In the genomic region with DNA sequence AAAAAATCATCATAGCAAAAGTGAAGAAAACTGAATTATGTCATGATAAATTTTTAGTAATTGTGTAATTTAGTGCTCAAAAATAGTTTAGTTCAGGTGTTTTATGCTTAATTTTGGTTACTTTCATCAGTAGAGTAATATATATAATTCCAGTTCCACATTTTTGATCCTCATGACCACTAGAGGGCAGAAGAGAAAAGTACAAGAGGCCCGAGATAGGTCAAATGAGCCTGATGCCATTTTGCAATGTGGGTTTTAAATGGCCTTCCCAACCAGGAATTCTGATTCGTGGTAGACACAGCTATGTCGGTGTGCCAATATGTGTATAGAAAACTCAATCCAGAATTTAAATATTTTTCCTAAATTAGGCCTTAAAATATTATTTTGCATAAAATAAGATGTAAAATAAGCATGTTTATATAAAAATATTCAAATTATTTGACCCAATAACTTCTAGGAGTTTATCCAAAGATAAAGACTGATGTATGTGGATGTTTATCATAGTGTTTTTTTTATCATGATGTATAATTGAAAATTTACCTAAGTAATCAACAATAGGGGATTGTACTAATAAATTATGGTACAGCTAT, we compare ENCODE assay signal across 8 cellular contexts.
A peak's percentile ranks its signal among the peaks of the same experiment; 100 is the strongest.
DNase-seq lines count a peak whose midpoint lies in the region; ATAC-seq and TF ChIP-seq lines count a peak whose summit lies in the region.

No MANE protein-coding gene starts in this region.

- no peak overlapping the region for H2BK5ac ChIP-seq in mesendoderm (ENCODE audit: low read length)

- H3K4me1 ChIP-seq in mesendoderm (ENCODE audit: control insufficient read depth, low read depth, low read length) = no peaks in the 10 kb centered on the region

- peak; percentile 68 for ATAC-seq in effector memory CD8-positive, alpha-beta T cell (replicated peaks)
- no peak for ATAC-seq in HG03469 (IDR thresholded peaks at IDR 0.05; ENCODE audit: unreplicated experiment)

- TF ChIP-seq CTCF in LNCAP (IDR thresholded peaks at IDR 0.05) = peak; percentile 74

- H3K27me3 Mint-ChIP-seq in effector memory CD8-positive, alpha-beta T cell = peaks cover 0 to 6% of the 10 kb centered on the region in 2 donors

- no peak overlapping the region for H2AK5ac ChIP-seq in mesendoderm (ENCODE audit: low read length)

- peak; percentile 57 for DNase-seq in A172 (ENCODE audit: low spot score)
- DNase-seq in GDM1 (lab: John Stamatoyannopoulos, UW) = peak; percentile 23
- DNase-seq in RPMI8226 = peak; percentile 71
- DNase-seq in effector memory CD8-positive, alpha-beta T cell = peak in 2 of 3 experiments; percentile 16 to 25
- DNase-seq in mesendoderm = peak; percentile 76
- no peak for DNase-seq in activated T-cell treated with anti-CD3 and anti-CD28 coated beads, Interleukin-2, amount 50 U/mL, for 1 hour

- H2BK120ac ChIP-seq in mesendoderm (ENCODE audit: low read depth, low read length) = no peak overlapping the region

- H2BK15ac ChIP-seq in mesendoderm (replicated peaks; ENCODE audit: low read depth) = no peak overlapping the region

- H3K4me1 Mint-ChIP-seq in effector memory CD8-positive, alpha-beta T cell (ENCODE audit: low read depth in 2 of 2) = no peaks in the 10 kb centered on the region

- no CpG with 5 or more reads among the region's 3 CpGs for WGBS in mesendoderm (ENCODE audit: extremely low coverage, insufficient coverage, low lambda C conversion rate)

- no peaks in the 10 kb centered on the region for H3K27me3 ChIP-seq in mesendoderm (ENCODE audit: insufficient read depth, low read length, poor library complexity)

- H3K4me2 ChIP-seq in mesendoderm (ENCODE audit: low read length) = no peak overlapping the region

- no peak overlapping the region for H3K9ac ChIP-seq in mesendoderm (ENCODE audit: low read length)

- no peak overlapping the region for H3K18ac ChIP-seq in mesendoderm (ENCODE audit: low read length)

- no peaks in the 10 kb centered on the region for H3K36me3 Mint-ChIP-seq in effector memory CD8-positive, alpha-beta T cell (ENCODE audit: insufficient read depth)

- H3K4me3 Mint-ChIP-seq in effector memory CD8-positive, alpha-beta T cell = no peak overlapping the region

- no peak overlapping the region for H4K8ac ChIP-seq in mesendoderm (ENCODE audit: low read depth, low read length)

- H3K27ac ChIP-seq in mesendoderm (ENCODE audit: low read depth, low read length) = no peak overlapping the region

- no peaks in the 10 kb centered on the region for H3K36me3 ChIP-seq in mesendoderm (ENCODE audit: control insufficient read depth, insufficient read depth, low read length)

- no peaks in the 10 kb centered on the region for H3K79me2 ChIP-seq in mesendoderm (ENCODE audit: control insufficient read depth, insufficient read depth, low read length)

- no peak overlapping the region for H3K56ac ChIP-seq in mesendoderm (ENCODE audit: low read length)

- H3K79me1 ChIP-seq in mesendoderm (ENCODE audit: low read length) = no peaks in the 10 kb centered on the region

- H3K27ac Mint-ChIP-seq in effector memory CD8-positive, alpha-beta T cell = no peak overlapping the region

- H4K5ac ChIP-seq in mesendoderm (ENCODE audit: low read length) = no peak overlapping the region

- H3K9me3 Mint-ChIP-seq in effector memory CD8-positive, alpha-beta T cell = no peaks in the 10 kb centered on the region

- no peak overlapping the region for H3K4me3 ChIP-seq in mesendoderm (ENCODE audit: low read length)

- no peak overlapping the region for H3K23ac ChIP-seq in mesendoderm (ENCODE audit: low read length)

- H3K4ac ChIP-seq in mesendoderm (ENCODE audit: low read depth, low read length) = no peak overlapping the region
